In the genomic region with DNA sequence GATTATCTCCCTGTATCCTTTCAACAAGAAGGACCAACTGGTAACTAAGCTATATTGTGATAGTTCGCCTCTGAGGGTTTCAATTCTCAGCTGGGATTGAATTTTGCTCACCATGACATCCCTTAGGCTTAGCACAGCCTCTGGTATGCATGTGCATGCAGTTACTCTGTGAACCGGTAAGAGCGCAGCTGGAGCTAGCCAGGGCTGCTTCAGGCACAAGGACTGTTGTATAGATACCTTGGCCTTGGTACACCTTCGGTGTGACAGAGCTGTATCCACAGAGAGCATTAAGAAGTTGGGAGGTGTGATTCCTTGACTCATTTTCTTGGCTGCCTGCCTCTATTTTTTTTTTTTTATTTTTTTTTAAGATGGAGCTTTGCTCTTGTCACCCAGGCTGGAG, we compare ENCODE assay signal across 10 cellular contexts. TPM values are rescaled to one million over a fixed set of nuclear protein-coding genes. Genes with fewer than 3 reads are reported as not detected.
DNase-seq lines count a peak whose midpoint lies in the region; FAIRE-seq and TF ChIP-seq lines count a peak whose summit lies in the region.
"Had no signal": no experiment of that assay in that cellular context is flagged by ENCODE, and none has a peak within 500 bp of the region (broad histone marks: within the 10 kb centered on the region; RNA-seq: fewer than 3 reads in every experiment).

No MANE protein-coding gene starts in this region.

- H3K9me2 ChIP-seq in OCI-LY7 (ENCODE audit: insufficient read depth, low read length), result no peaks in the 10 kb centered on the region

- H3K79me2 ChIP-seq in OCI-LY7 (ENCODE audit: insufficient read depth, low read depth, low read length) (peaks cover 59% of the 10 kb centered on the region), endothelial cell of umbilical vein (ENCODE audit: control insufficient read depth, insufficient read depth, low read length) (peaks cover 48% of the 10 kb centered on the region)

- H3K4me3 ChIP-seq in OCI-LY7 (ENCODE audit: low read depth, low read length, poor library complexity, severe bottlenecking), result peak overlapping the region; percentile 99
- H3K4me3 ChIP-seq in endothelial cell of umbilical vein (replicated peaks in 1 of 3; ENCODE audit: insufficient read depth in 1 of 3, low read depth in 1 of 3, low read length in 3 of 3), result no peak overlapping the region
- H3K4me3 ChIP-seq in thyroid gland (replicated peaks in 1 of 3), result no peak overlapping the region

- no peak overlapping the region for H3K27ac ChIP-seq in OCI-LY7 (ENCODE audit: low read depth, low read length, poor library complexity, severe bottlenecking)
- H3K27ac ChIP-seq in endothelial cell of umbilical vein (ENCODE audit: insufficient read depth, low read depth, low read length), result no peak overlapping the region
- no peak overlapping the region for H3K27ac ChIP-seq in thyroid gland

- H2AFZ ChIP-seq in OCI-LY7 (ENCODE audit: low read length) (no peak overlapping the region), endothelial cell of umbilical vein (ENCODE audit: low read depth, low read length) (no peak overlapping the region)

- H3K9me3 ChIP-seq in OCI-LY7 (ENCODE audit: low read length) (no peaks in the 10 kb centered on the region), endothelial cell of umbilical vein (replicated peaks; ENCODE audit: control insufficient read depth, insufficient read depth, low read length) (no peaks in the 10 kb centered on the region), thyroid gland (no peaks in the 10 kb centered on the region)

- H3K4me2 ChIP-seq in OCI-LY7 (ENCODE audit: low read length) (peak overlapping the region; percentile 98), endothelial cell of umbilical vein (ENCODE audit: insufficient read depth, low read length) (peak overlapping the region; percentile 54)

- H4K20me1 ChIP-seq in OCI-LY7 (ENCODE audit: insufficient read depth, low read length) (peaks cover 16% of the 10 kb centered on the region; the same call in 1 of the 2 replicates), endothelial cell of umbilical vein (replicated peaks; ENCODE audit: control insufficient read depth, extremely low read depth, insufficient read depth, low read length) (peaks cover 3% of the 10 kb centered on the region)

- no TSS peak for BruUV-seq in OCI-LY7 (replicated peaks; lab: Mats Ljungman, UMichigan)
- BruUV-seq in endothelial cell of umbilical vein (replicated peaks; lab: Mats Ljungman, UMichigan), result no TSS peak

- FAIRE-seq in endothelial cell of umbilical vein (lab: Jason Lieb, UNC), result no peak

- no peak overlapping the region for H3K9ac ChIP-seq in endothelial cell of umbilical vein (replicated peaks; ENCODE audit: extremely low read depth, insufficient read depth, low read length)

- H3K4me1 ChIP-seq in OCI-LY7 (ENCODE audit: insufficient read depth, low read length, poor library complexity, severe bottlenecking) (peaks cover 45% of the 10 kb centered on the region), endothelial cell of umbilical vein (ENCODE audit: control insufficient read depth, extremely low read depth, insufficient read depth, low read length) (peaks cover 32% of the 10 kb centered on the region), thyroid gland (peaks cover 44 to 52% of the 10 kb centered on the region in 2 donors)

- dilution Hi-C loops in endothelial cell of umbilical vein (cut with MboI; ENCODE audit: extremely low pct_ligation_motif_present, low sequenced_read_pairs), result no loop called here

- no peaks in the 10 kb centered on the region for H3K27me3 ChIP-seq in endothelial cell of umbilical vein (ENCODE audit: control insufficient read depth in 2 of 2, insufficient read depth in 2 of 2, low read length in 2 of 2)
- H3K27me3 ChIP-seq in thyroid gland, result no peaks in the 10 kb centered on the region

- POLR2A ChIA-PET in OCI-LY7 (lab: Charles Lee), result interaction anchor here (0.6 to 1.2 kb wide), 7 partner anchors 8 to 1492 kb away, joined by 3 to 6 read pairs (median 3); no protein-coding TSS in a partner anchor
- POLR2A ChIA-PET in endothelial cell of umbilical vein (lab: Charles Lee), result no interaction called here

- intact Hi-C loops in OCI-LY7 (cut with micrococcal nuclease; ENCODE audit: unreplicated experiment), result no loop called here
- intact Hi-C loops in endothelial cell of umbilical vein (cut with micrococcal nuclease), result no loop called here
- intact Hi-C loops in thyroid gland (cut with DNase I), result loop anchor here (5.0 kb wide), 1 partner anchor 37 kb away; the partner anchor contains the start of genes RANBP10 and TSNAXIP1

- no peaks in the 10 kb centered on the region for H3K9me1 ChIP-seq in endothelial cell of umbilical vein (replicated peaks; ENCODE audit: control insufficient read depth, extremely low read depth, insufficient read depth, low read length)

- H3K36me3 ChIP-seq in OCI-LY7 (ENCODE audit: insufficient read depth, low read length), result peaks cover 14% of the 10 kb centered on the region
- peaks cover 0 to 3% of the 10 kb centered on the region in 2 experiments for H3K36me3 ChIP-seq in endothelial cell of umbilical vein (ENCODE audit: control insufficient read depth in 2 of 2, extremely low read depth in 1 of 2, insufficient read depth in 2 of 2, low read length in 2 of 2)
- no peaks in the 10 kb centered on the region for H3K36me3 ChIP-seq in thyroid gland

- CTCF ChIA-PET in OCI-LY7 (lab: Charles Lee; ENCODE audit: unreplicated experiment) (interaction anchor here (0.6 kb wide), 1 partner anchor 24 kb away, joined by 5 read pairs; no protein-coding TSS in a partner anchor), endothelial cell of umbilical vein (lab: Charles Lee) (interaction anchor here (0.7 to 4.6 kb wide), 7 partner anchors 11 to 171 kb away, joined by 3 to 32 read pairs (median 3); no protein-coding TSS in a partner anchor)

- WGBS in thyroid gland, 2 donors, result 73 to 77% methylated on average over 4 of the region's 4 CpGs

- TF ChIP-seq POLR2A in endothelial cell of umbilical vein (IDR thresholded peaks at IDR 0.05; ENCODE audit: low read depth, low read length) (no peak), thyroid gland (IDR thresholded peaks at IDR 0.05) (no peak)

- TF ChIP-seq CTCF in OCI-LY7 (conservative IDR thresholded peaks at IDR 0.05; ENCODE audit: low read length) (no peak), endothelial cell of umbilical vein (IDR thresholded peaks at IDR 0.05; ENCODE audit: extremely low read depth in 1 of 2, insufficient read depth in 1 of 2, low read depth in 1 of 2, low read length in 2 of 2) (no peak), thyroid gland (IDR thresholded peaks at IDR 0.05) (no peak)

- DNase-seq in DMS 273 (lab: John Stamatoyannopoulos, UW; ENCODE audit: unreplicated experiment) (peak; percentile 35), DMS 273 treated with DMSO at 0.1 percent for 48 hours (lab: John Stamatoyannopoulos, UW) (no peak), OCI-LY7 (ENCODE audit: low spot score) (peak; percentile 23), endothelial cell of umbilical vein (ENCODE audit: low read depth, low spot score) (no peak), renal cortical epithelial cell (ENCODE audit: low read depth) (peak; percentile 46), thyroid gland (no peak), DMS153 (lab: John Stamatoyannopoulos, UW) (no peak)
- no peak for DNase-seq in stimulated activated CD4-positive, alpha-beta T cell treated with anti-CD3 and anti-CD28 coated beads, Interleukin-1b, Interleukin-23, amount 100 ng/mL, for 48 hours
- DNase-seq: 8988T, NCI-H1436 had no signal

RNA-seq across cellular contexts. Expression of gene NUTF2, which starts 2.3 kb away (rescaled TPM):
- total RNA-seq in OCI-LY7 (2014; rRNA removed; shearing (Covaris generic)), result 168 and 187 TPM in 2 replicates
- total RNA-seq in OCI-LY7 (2022), result 143 and 144 TPM in 2 replicates
- total RNA-seq in endothelial cell of umbilical vein, result 199 and 208 TPM in 2 replicates
- polyA plus RNA-seq in endothelial cell of umbilical vein, result 273 and 425 TPM in 2 replicates
- polyA plus RNA-seq in endothelial cell of umbilical vein (2011; cell fraction: cytosol; rRNA removed), result 422 and 462 TPM in 2 replicates
- 203 and 229 TPM in 2 replicates for polyA plus RNA-seq in endothelial cell of umbilical vein (2011; cell fraction: nucleus; rRNA removed)
- polyA plus RNA-seq in endothelial cell of umbilical vein (2012), result 317 and 338 TPM in 2 replicates
- 350 and 402 TPM in 2 replicates for polyA minus RNA-seq in endothelial cell of umbilical vein
- 183 TPM for polyA minus RNA-seq in endothelial cell of umbilical vein (2011; cell fraction: cytosol; rRNA and poly(A)+ RNA removed)
- 67.7 and 85.7 TPM in 2 replicates for polyA minus RNA-seq in endothelial cell of umbilical vein (2011; cell fraction: nucleus; rRNA and poly(A)+ RNA removed)
- 204 and 241 TPM in 2 replicates for total RNA-seq in renal cortical epithelial cell
- 100 to 1,000 TPM in 1 of 4 donors, 10 to 100 TPM in 3; 31.6 to 153 (median 58.4) TPM for total RNA-seq in thyroid gland

RNA-seq across cellular contexts. Expression of gene THAP11, which starts 2.3 kb away (rescaled TPM):
- total RNA-seq in OCI-LY7 (2014; rRNA removed; shearing (Covaris generic)), result 52.9 and 66.3 TPM in 2 replicates
- total RNA-seq in OCI-LY7 (2022) (38.8 and 39.5 TPM in 2 replicates), endothelial cell of umbilical vein (22.6 and 24.0 TPM in 2 replicates), renal cortical epithelial cell (19.6 and 36.1 TPM in 2 replicates), thyroid gland (10 to 100 TPM; 53.5 to 79.0 (median 67.8) TPM)
- 25.9 and 27.5 TPM in 2 replicates for polyA plus RNA-seq in endothelial cell of umbilical vein
- 23.3 and 26.1 TPM in 2 replicates for polyA plus RNA-seq in endothelial cell of umbilical vein (2011; cell fraction: cytosol; rRNA removed)
- polyA plus RNA-seq in endothelial cell of umbilical vein (2011; cell fraction: nucleus; rRNA removed), result 9.1 and 9.6 TPM in 2 replicates
- polyA plus RNA-seq in endothelial cell of umbilical vein (2012), result 19.6 and 20.1 TPM in 2 replicates
- 17.4 and 21.1 TPM in 2 replicates for polyA minus RNA-seq in endothelial cell of umbilical vein
- 32.5 TPM for polyA minus RNA-seq in endothelial cell of umbilical vein (2011; cell fraction: cytosol; rRNA and poly(A)+ RNA removed)
- polyA minus RNA-seq in endothelial cell of umbilical vein (2011; cell fraction: nucleus; rRNA and poly(A)+ RNA removed), result 3.2 and 4.6 TPM in 2 replicates

RNA-seq across cellular contexts. Expression of gene CENPT, which starts 3.1 kb away (rescaled TPM):
- total RNA-seq in OCI-LY7 (2014; rRNA removed; shearing (Covaris generic)), result 74.7 and 85.3 TPM in 2 replicates
- total RNA-seq in OCI-LY7 (2022) (48.9 and 55.4 TPM in 2 replicates), endothelial cell of umbilical vein (57.5 and 60.3 TPM in 2 replicates), renal cortical epithelial cell (34.7 and 37.2 TPM in 2 replicates), thyroid gland (10 to 100 TPM; 15.7 to 43.8 (median 26.2) TPM)
- polyA plus RNA-seq in endothelial cell of umbilical vein, result 61.3 and 70.3 TPM in 2 replicates
- 29.6 and 37.1 TPM in 2 replicates for polyA plus RNA-seq in endothelial cell of umbilical vein (2011; cell fraction: cytosol; rRNA removed)
- polyA plus RNA-seq in endothelial cell of umbilical vein (2011; cell fraction: nucleus; rRNA removed), result 432 and 495 TPM in 2 replicates
- 43.0 and 54.3 TPM in 2 replicates for polyA plus RNA-seq in endothelial cell of umbilical vein (2012)
- polyA minus RNA-seq in endothelial cell of umbilical vein, result 28.7 and 40.5 TPM in 2 replicates
- 19.8 TPM for polyA minus RNA-seq in endothelial cell of umbilical vein (2011; cell fraction: cytosol; rRNA and poly(A)+ RNA removed)
- 39.4 and 54.5 TPM in 2 replicates for polyA minus RNA-seq in endothelial cell of umbilical vein (2011; cell fraction: nucleus; rRNA and poly(A)+ RNA removed)

RNA-seq across cellular contexts. Expression of gene EDC4, which starts 28.4 kb away (rescaled TPM):
- 58.4 and 89.6 TPM in 2 replicates for total RNA-seq in OCI-LY7 (2014; rRNA removed; shearing (Covaris generic))
- 86.6 and 100 TPM in 2 replicates for total RNA-seq in OCI-LY7 (2022)
- total RNA-seq in endothelial cell of umbilical vein, result 68.0 and 81.2 TPM in 2 replicates
- polyA plus RNA-seq in endothelial cell of umbilical vein, result 57.5 and 71.6 TPM in 2 replicates
- 42.6 and 43.8 TPM in 2 replicates for polyA plus RNA-seq in endothelial cell of umbilical vein (2011; cell fraction: cytosol; rRNA removed)
- polyA plus RNA-seq in endothelial cell of umbilical vein (2011; cell fraction: nucleus; rRNA removed), result 202 and 256 TPM in 2 replicates
- 57.4 and 64.9 TPM in 2 replicates for polyA plus RNA-seq in endothelial cell of umbilical vein (2012)
- 72.0 and 105 TPM in 2 replicates for polyA minus RNA-seq in endothelial cell of umbilical vein
- polyA minus RNA-seq in endothelial cell of umbilical vein (2011; cell fraction: cytosol; rRNA and poly(A)+ RNA removed), result 54.1 TPM
- polyA minus RNA-seq in endothelial cell of umbilical vein (2011; cell fraction: nucleus; rRNA and poly(A)+ RNA removed), result 55.5 and 57.5 TPM in 2 replicates
- total RNA-seq in renal cortical epithelial cell, result 48.4 and 62.9 TPM in 2 replicates
- total RNA-seq in thyroid gland, result 10 to 100 TPM; 31.4 to 68.2 (median 41.2) TPM

RNA-seq across cellular contexts. Expression of gene TSNAXIP1, which starts 37.8 kb away (rescaled TPM):
- 0.28 and 0.76 TPM in 2 replicates for total RNA-seq in OCI-LY7 (2014; rRNA removed; shearing (Covaris generic))
- total RNA-seq in OCI-LY7 (2022) (0.68 and 0.91 TPM in 2 replicates), endothelial cell of umbilical vein (0.95 and 1.0 TPM in 2 replicates), renal cortical epithelial cell (under 0.01 and 4.8 TPM in 2 replicates), thyroid gland (1 to 10 TPM in 2 of 4 donors, under 1 TPM in 2; 0.34 to 3.2 (median 0.93) TPM)
- 1.0 and 1.2 TPM in 2 replicates for polyA plus RNA-seq in endothelial cell of umbilical vein
- polyA plus RNA-seq in endothelial cell of umbilical vein (2011; cell fraction: cytosol; rRNA removed), result 0.32 and 0.79 TPM in 2 replicates
- polyA plus RNA-seq in endothelial cell of umbilical vein (2011; cell fraction: nucleus; rRNA removed), result 16.7 and 17.7 TPM in 2 replicates
- polyA plus RNA-seq in endothelial cell of umbilical vein (2012), result 0.79 and 0.88 TPM in 2 replicates
- 0.62 and 1.2 TPM in 2 replicates for polyA minus RNA-seq in endothelial cell of umbilical vein
- not detected for polyA minus RNA-seq in endothelial cell of umbilical vein (2011; cell fraction: cytosol; rRNA and poly(A)+ RNA removed)
- polyA minus RNA-seq in endothelial cell of umbilical vein (2011; cell fraction: nucleus; rRNA and poly(A)+ RNA removed), result 0.38 and 1.7 TPM in 2 replicates

Comparison
In these comparisons a context has a peak if more than half of its experiments do, and no peak if none do; other contexts are left out.
1. DNase-seq: peak in DMS 273 (single experiment), OCI-LY7 (single experiment) and renal cortical epithelial cell (single experiment); none in DMS 273 treated with DMSO at 0.1 percent for 48 hours (single experiment), endothelial cell of umbilical vein (single experiment), thyroid gland (0 of 2), stimulated activated CD4-positive, alpha-beta T cell treated with anti-CD3 and anti-CD28 coated beads, Interleukin-1b, Interleukin-23, amount 100 ng/mL, for 48 hours (single experiment) and DMS153 (single experiment).